In genomic region chr6:85802162-85802561, GRCh38 we compare ENCODE assay signal across 34 cellular contexts.
"Had no signal": no experiment of that assay in that cellular context is flagged by ENCODE, and none has a peak within 500 bp of the region (broad histone marks: within the 10 kb centered on the region; RNA-seq: fewer than 3 reads in every experiment).

No MANE protein-coding gene starts in this region.

- H3K4me2 ChIP-seq: KMS-11 had no signal

- H3K9me3 ChIP-seq: MG63 had no signal

- H3K27me3 ChIP-seq: MG63 had no signal

- H3K4me3 ChIP-seq: MG63 had no signal

- H3K27ac ChIP-seq: KMS-11 had no signal

- DNase-seq: Karpas-422, Kasumi-1, MG63, MM.1S, MV-4-11, NCI-H1048, NCI-H1092, NCI-H1092 treated with DMSO at 0.1 percent for 48 hours, NCI-H1105, NCI-H1105 treated with DMSO at 0.1 percent for 48 hours, NCI-H1417, NCI-H1417 treated with DMSO at 0.1 percent for 48 hours, NCI-H1436, NCI-H1436 treated with DMSO at 0.1 percent for 48 hours, NCI-H146, NCI-H1694, NCI-H1694 treated with DMSO at 0.1 percent for 48 hours, NCI-H187, NCI-H187 treated with DMSO at 0.1 percent for 48 hours, NCI-H1930, NCI-H2029, NCI-H2029 treated with DMSO at 0.1 percent for 48 hours, NCI-H2081, NCI-H2081 treated with DMSO at 0.1 percent for 48 hours, NCI-H2107, NCI-H2171, NCI-H2171 treated with DMSO at 0.1 percent for 48 hours, NCI-H2227 treated with DMSO at 0.1 percent for 48 hours, NCI-H226, NCI-H345, NCI-H446, NCI-H446 treated with DMSO at 0.1 percent for 48 hours, NCI-H510A had no signal

- H3K36me3 ChIP-seq: MG63 had no signal

- H3K9ac ChIP-seq: KMS-11 had no signal
